Comparison of ENCODE assay signal across 1 cellular context in genomic region chr1:236158072-236158471, GRCh38.
TF ChIP-seq lines count a peak whose summit lies in the region.

No MANE protein-coding gene starts in this region.

TF ChIP-seq in HepG2, 621 proteins besides CTCF, POLR2A, EP300 and RAD21:
- TF ChIP-seq STAG1 (CRISPR knock-in tag; IDR thresholded peaks at IDR 0.05) = peak; percentile 36
- TF ChIP-seq TFAP4 (IDR thresholded peaks at IDR 0.05; ENCODE audit: borderline replicate concordance, low read depth) = 0 out of 2 replicates have a peak, but pooled peaks have one; percentile 25
